Comparison of ENCODE assay signal across 12 cellular contexts in the genomic region with DNA sequence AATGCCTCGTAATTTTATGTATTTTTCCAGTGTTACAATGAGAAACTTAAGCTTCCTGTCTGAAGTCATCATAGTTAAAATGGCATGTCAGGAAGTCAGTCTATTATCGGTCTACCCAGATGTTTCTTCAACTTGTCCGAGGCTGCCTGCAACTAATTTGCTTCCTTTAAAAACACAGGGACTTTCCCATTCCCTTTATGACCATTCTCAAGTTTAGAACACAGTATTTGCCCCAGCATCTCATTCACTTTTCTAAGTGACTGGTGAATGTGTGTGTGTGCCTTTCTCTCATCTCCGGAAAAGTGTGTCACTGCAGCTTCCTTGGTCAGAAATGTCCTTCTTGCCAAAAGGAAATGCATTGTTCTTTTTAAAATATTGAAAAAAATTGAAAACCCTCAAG.
A peak's percentile ranks its signal among the peaks of the same experiment; 100 is the strongest.
DNase-seq lines count a peak whose midpoint lies in the region; ATAC-seq and TF ChIP-seq lines count a peak whose summit lies in the region.
"Had no signal": no experiment of that assay in that cellular context is flagged by ENCODE, and none has a peak within 500 bp of the region (broad histone marks: within the 10 kb centered on the region; RNA-seq: fewer than 3 reads in every experiment).

No MANE protein-coding gene starts in this region.

- CTCF ChIA-PET in activated naive CD4-positive, alpha-beta T cell treated with anti-CD3 and anti-CD28 coated beads, Interleukin-2, amount 10 ng/mL, durations not matched to agents 7 days and 5 days (lab: Charles Lee) = no interaction called here

- H3K9me3 Mint-ChIP-seq in activated naive CD4-positive, alpha-beta T cell treated with anti-CD3 and anti-CD28 coated beads, Interleukin-2, amount 10 ng/mL, durations not matched to agents 7 days and 5 days = no peaks in the 10 kb centered on the region
- no peaks in the 10 kb centered on the region for H3K9me3 Mint-ChIP-seq in naive thymus-derived CD8-positive, alpha-beta T cell

- no peaks in the 10 kb centered on the region for H3K27me3 Mint-ChIP-seq in activated naive CD4-positive, alpha-beta T cell treated with anti-CD3 and anti-CD28 coated beads, Interleukin-2, amount 10 ng/mL, durations not matched to agents 7 days and 5 days
- no peaks in the 10 kb centered on the region for H3K27me3 Mint-ChIP-seq in naive thymus-derived CD8-positive, alpha-beta T cell

- no peak for TF ChIP-seq CTCF in brain microvascular endothelial cell (IDR thresholded peaks at IDR 0.05; ENCODE audit: low read depth, low read length, missing control alignments)

- H3K36me3 ChIP-seq in brain microvascular endothelial cell (replicated peaks) = no peaks in the 10 kb centered on the region
- H3K36me3 ChIP-seq: left lung had no signal

- H3K27me3 ChIP-seq in brain microvascular endothelial cell (replicated peaks) = no peaks in the 10 kb centered on the region
- H3K27me3 ChIP-seq: left lung had no signal

- H3K36me3 Mint-ChIP-seq in activated naive CD4-positive, alpha-beta T cell treated with anti-CD3 and anti-CD28 coated beads, Interleukin-2, amount 10 ng/mL, durations not matched to agents 7 days and 5 days = peaks cover 10% of the 10 kb centered on the region
- no peaks in the 10 kb centered on the region for H3K36me3 Mint-ChIP-seq in naive thymus-derived CD8-positive, alpha-beta T cell

- ATAC-seq in HG02571 (IDR thresholded peaks at IDR 0.05; ENCODE audit: unreplicated experiment) = peak; percentile 54
- no peak for ATAC-seq in naive thymus-derived CD8-positive, alpha-beta T cell
- ATAC-seq in HG03097 (IDR thresholded peaks at IDR 0.05; ENCODE audit: low FRiP score, unreplicated experiment) = no peak
- ATAC-seq: left lung had no signal

- in situ Hi-C loops in brain microvascular endothelial cell (cut with HindIII; ENCODE audit: low pct_ligation_motif_present, low sequenced_read_pairs) = no loop called here

- POLR2A ChIA-PET in naive thymus-derived CD8-positive, alpha-beta T cell (lab: Charles Lee) = no interaction called here

- H3K4me1 Mint-ChIP-seq in activated naive CD4-positive, alpha-beta T cell treated with anti-CD3 and anti-CD28 coated beads, Interleukin-2, amount 10 ng/mL, durations not matched to agents 7 days and 5 days = peaks cover 72% of the 10 kb centered on the region
- H3K4me1 Mint-ChIP-seq in naive thymus-derived CD8-positive, alpha-beta T cell = peaks cover 23 to 36% (median 28%) of the 10 kb centered on the region in 4 donors

- H3K27ac Mint-ChIP-seq in activated naive CD4-positive, alpha-beta T cell treated with anti-CD3 and anti-CD28 coated beads, Interleukin-2, amount 10 ng/mL, durations not matched to agents 7 days and 5 days = peak overlapping the region; percentile 79
- H3K27ac Mint-ChIP-seq in naive thymus-derived CD8-positive, alpha-beta T cell = peak overlapping the region in 4 of 10 donors; percentile 5 to 20 (median 16)

- no peak overlapping the region for H3K4me3 Mint-ChIP-seq in activated naive CD4-positive, alpha-beta T cell treated with anti-CD3 and anti-CD28 coated beads, Interleukin-2, amount 10 ng/mL, durations not matched to agents 7 days and 5 days
- H3K4me3 Mint-ChIP-seq in naive thymus-derived CD8-positive, alpha-beta T cell = peak overlapping the region in 7 of 10 donors; percentile 23 to 54 (median 39)

- no peak for DNase-seq in activated naive CD4-positive, alpha-beta T cell treated with anti-CD3 and anti-CD28 coated beads, Interleukin-2, amount 10 ng/mL, durations not matched to agents 7 days and 5 days
- DNase-seq in activated naive CD4-positive, alpha-beta T cell treated with Interleukin-2 at 50 U/mL for 16 hours = no peak
- DNase-seq in UCSD-AML1 (lab: John Stamatoyannopoulos, UW; ENCODE audit: unreplicated experiment) = peak; percentile 22
- DNase-seq in naive thymus-derived CD8-positive, alpha-beta T cell = no peak
- DNase-seq in iPS-NIHi7 (ENCODE audit: extremely low spot score) = no peak
- no peak for DNase-seq in brain microvascular endothelial cell
- DNase-seq: AML-193, anterior cingulate cortex, left lung, NCI-H774 had no signal

- H3K27ac ChIP-seq in brain microvascular endothelial cell = no peak overlapping the region
- H3K27ac ChIP-seq: left lung had no signal

- H3K4me3 ChIP-seq in brain microvascular endothelial cell (ENCODE audit: low read depth, low read length) = no peak overlapping the region
- H3K4me3 ChIP-seq: left lung had no signal
